ENCODE assay signal across 24 cellular contexts in the genomic region with DNA sequence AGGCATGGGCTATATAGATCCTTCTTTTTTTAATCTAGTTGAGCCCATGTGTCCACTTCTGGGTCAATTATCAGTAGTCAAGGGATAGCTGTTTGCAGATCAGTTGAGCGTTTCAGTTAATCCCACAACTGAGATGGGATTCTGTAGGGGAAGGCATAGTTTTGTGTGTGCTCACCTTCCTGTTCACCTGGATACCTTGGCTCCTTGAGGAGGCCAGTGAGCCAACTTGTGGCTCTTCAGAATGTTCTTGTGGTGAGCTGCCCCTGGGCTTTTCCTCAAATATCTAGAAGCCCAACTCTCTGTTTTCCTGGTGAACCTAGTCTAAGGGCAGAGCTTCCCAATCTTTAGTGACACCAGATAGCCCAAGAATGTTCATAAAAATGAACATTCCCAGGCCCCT.
"Had no signal": no experiment of that assay in that cellular context is flagged by ENCODE, and none has a peak within 500 bp of the region (broad histone marks: within the 10 kb centered on the region; RNA-seq: fewer than 3 reads in every experiment).

No MANE protein-coding gene starts in this region.

- H3K79me2 ChIP-seq: hepatocyte had no signal

- ATAC-seq: effector memory CD8-positive, alpha-beta T cell; esophagus mucosa; gastrocnemius medialis; gastroesophageal sphincter; heart left ventricle; heart right ventricle had no signal

- H3K36me3 ChIP-seq: colonic mucosa, esophagus muscularis mucosa, esophagus squamous epithelium, gastrocnemius medialis, gastroesophageal sphincter, heart left ventricle, heart right ventricle had no signal

- H3K27me3 ChIP-seq: colonic mucosa, esophagus muscularis mucosa, esophagus squamous epithelium, gastrocnemius medialis, gastroesophageal sphincter, heart left ventricle, hepatocyte had no signal

- H3K4me3 ChIP-seq: colonic mucosa, coronary artery, dorsolateral prefrontal cortex, esophagus muscularis mucosa, esophagus squamous epithelium, gastrocnemius medialis, gastroesophageal sphincter, heart left ventricle, heart right ventricle, hepatocyte had no signal

- H3K27ac ChIP-seq: colonic mucosa, coronary artery, dorsolateral prefrontal cortex, epithelial cell of prostate, esophagus muscularis mucosa, esophagus squamous epithelium, gastrocnemius medialis, gastroesophageal sphincter, heart left ventricle, heart right ventricle, hepatocyte had no signal

- H3K4me1 ChIP-seq: colonic mucosa, esophagus muscularis mucosa, gastrocnemius medialis, gastroesophageal sphincter, heart left ventricle, heart right ventricle had no signal

- DNase-seq: colonic mucosa; cortex of kidney; dermis blood vessel endothelial cell; dorsolateral prefrontal cortex; effector CD4-positive, alpha-beta T cell; effector CD8-positive, alpha-beta T cell; effector memory CD4-positive, alpha-beta T cell; effector memory CD8-positive, alpha-beta T cell; endodermal cell; erythroblast; esophagus squamous epithelium; foreskin fibroblast; foreskin melanocyte; gastrocnemius medialis; glutamatergic neuron; head of caudate nucleus; heart left ventricle; heart right ventricle had no signal

- H3K4me2 ChIP-seq: hepatocyte had no signal

- H3K9me3 ChIP-seq: colonic mucosa, esophagus muscularis mucosa, esophagus squamous epithelium, gastrocnemius medialis, gastroesophageal sphincter, heart left ventricle had no signal

- H2AFZ ChIP-seq: hepatocyte had no signal
